16 cellular contexts compared by ENCODE assay signal in the genomic region with DNA sequence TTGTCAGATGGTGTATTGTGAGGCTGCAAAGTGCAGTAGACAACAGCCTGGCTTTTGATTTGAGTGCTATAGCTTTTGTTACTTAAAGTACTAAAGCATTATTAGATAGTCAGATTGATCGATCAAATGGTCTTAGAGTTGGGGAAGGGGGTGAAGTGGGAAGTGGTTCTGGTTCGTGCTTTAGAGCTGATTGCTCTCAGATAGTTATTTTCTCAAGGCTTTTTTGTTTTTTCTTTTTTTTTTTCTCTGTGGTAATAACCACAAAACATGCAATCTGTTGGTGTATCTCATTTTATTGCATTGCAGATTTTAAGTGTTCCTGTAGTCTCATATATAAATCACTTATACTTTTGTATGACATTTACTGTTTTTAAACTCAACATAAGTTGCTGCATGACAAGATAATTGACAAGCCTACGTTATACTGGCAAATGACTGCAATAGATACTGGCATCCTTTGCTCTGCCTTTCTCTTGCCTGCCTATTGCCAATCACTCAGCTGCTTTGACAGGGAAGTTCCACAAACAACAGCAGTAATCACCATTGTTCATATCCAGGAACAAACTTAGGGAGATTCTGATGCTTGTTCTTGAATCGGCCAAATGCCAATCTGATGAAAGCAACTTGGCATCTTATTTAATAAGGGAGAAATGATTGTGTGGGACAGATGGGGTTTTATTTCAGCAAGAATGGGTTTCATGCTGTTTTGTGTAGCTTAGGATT.
DNase-seq lines count a peak whose midpoint lies in the region; ATAC-seq, FAIRE-seq and TF ChIP-seq lines count a peak whose summit lies in the region.
"Had no signal": no experiment of that assay in that cellular context is flagged by ENCODE, and none has a peak within 500 bp of the region (broad histone marks: within the 10 kb centered on the region; RNA-seq: fewer than 3 reads in every experiment).

No MANE protein-coding gene starts in this region.

- intact Hi-C loops in colonic mucosa (cut with DNase I): no loop called here
- intact Hi-C loops in stomach (cut with DNase I; ENCODE audit: low total_unique reads): no loop called here

- no peak for TF ChIP-seq POLR2A in stomach (IDR thresholded peaks at IDR 0.05)

- no peaks in the 10 kb centered on the region for H3K27me3 ChIP-seq in colonic mucosa
- H3K27me3 ChIP-seq in stomach: no peaks in the 10 kb centered on the region
- H3K27me3 ChIP-seq: gastroesophageal sphincter, pancreas, Peyer's patch, suprapubic skin had no signal

- no peak for TF ChIP-seq EP300 in stomach (IDR thresholded peaks at IDR 0.05)

- no peaks in the 10 kb centered on the region for H3K4me1 ChIP-seq in colonic mucosa
- no peaks in the 10 kb centered on the region for H3K4me1 ChIP-seq in stomach
- H3K4me1 ChIP-seq: gastroesophageal sphincter, suprapubic skin had no signal

- H3K27ac ChIP-seq in colonic mucosa (peak overlapping the region; percentile 15), stomach (no peak overlapping the region)
- H3K27ac ChIP-seq: gastroesophageal sphincter, pancreas, suprapubic skin had no signal

- H3K9me3 ChIP-seq in colonic mucosa (no peaks in the 10 kb centered on the region), stomach (no peaks in the 10 kb centered on the region)
- H3K9me3 ChIP-seq: gastroesophageal sphincter, pancreas, Peyer's patch, suprapubic skin had no signal

- H3K36me3 ChIP-seq in colonic mucosa: no peaks in the 10 kb centered on the region
- H3K36me3 ChIP-seq in stomach: no peaks in the 10 kb centered on the region
- H3K36me3 ChIP-seq: gastroesophageal sphincter, pancreas, Peyer's patch, suprapubic skin had no signal

- ATAC-seq in GM18909 (IDR thresholded peaks at IDR 0.05; ENCODE audit: poor library complexity, unreplicated experiment) (no peak), GM21723 (IDR thresholded peaks at IDR 0.05; ENCODE audit: unreplicated experiment) (no peak)
- ATAC-seq: gastroesophageal sphincter, K562, left lobe of liver had no signal

- H3K4me3 ChIP-seq in AG10803 (ENCODE audit: low read length): no peak overlapping the region
- no peak overlapping the region for H3K4me3 ChIP-seq in colonic mucosa
- H3K4me3 ChIP-seq in stomach: no peak overlapping the region
- H3K4me3 ChIP-seq: gastroesophageal sphincter, K562, pancreas, Peyer's patch, suprapubic skin had no signal

- FAIRE-seq in urothelium cell line (lab: Jason Lieb, UNC): no peak
- FAIRE-seq: K562, pancreas had no signal

- H3K9ac ChIP-seq in colonic mucosa (ENCODE audit: low read depth in 2 of 2, low read length in 2 of 2): no peak overlapping the region

- 41 to 63% (median 51%) methylated on average over 4 of the region's 4 CpGs for WGBS in stomach, 5 donors

- TF ChIP-seq CTCF in AG10803 (conservative IDR thresholded peaks at IDR 0.05; ENCODE audit: low read length) (no peak), colonic mucosa (IDR thresholded peaks at IDR 0.05) (no peak), stomach (IDR thresholded peaks at IDR 0.05) (no peak)

- DNase-seq in AG10803 (ENCODE audit: low read depth): peak; percentile 53
- DNase-seq in DMS153 (lab: John Stamatoyannopoulos, UW): peak; percentile 68
- peak; percentile 47 for DNase-seq in NCI-H2081 treated with DMSO at 0.1 percent for 48 hours (lab: John Stamatoyannopoulos, UW)
- no peak for DNase-seq in colonic mucosa
- no peak for DNase-seq in urothelium cell line (ENCODE audit: low spot score)
- DNase-seq in stomach: no peak
- DNase-seq: activated CD8-positive, alpha-beta memory T cell treated with anti-CD3 and anti-CD28 coated beads for 24 hours; pancreas; Peyer's patch; stimulated activated CD4-positive, alpha-beta T cell treated with anti-CD3 and anti-CD28 coated beads, Interleukin-4, amount 100 ng/mL, for 1 hour had no signal

Comparison
In these comparisons a context has a peak if more than half of its experiments do, and no peak if none do; other contexts are left out.
1. DNase-seq: peak in AG10803 (single experiment), DMS153 (single experiment) and NCI-H2081 treated with DMSO at 0.1 percent for 48 hours (single experiment); none in colonic mucosa (single experiment), urothelium cell line (single experiment) and stomach (single experiment).